ENCODE assay signal across 22 cellular contexts in the genomic region with DNA sequence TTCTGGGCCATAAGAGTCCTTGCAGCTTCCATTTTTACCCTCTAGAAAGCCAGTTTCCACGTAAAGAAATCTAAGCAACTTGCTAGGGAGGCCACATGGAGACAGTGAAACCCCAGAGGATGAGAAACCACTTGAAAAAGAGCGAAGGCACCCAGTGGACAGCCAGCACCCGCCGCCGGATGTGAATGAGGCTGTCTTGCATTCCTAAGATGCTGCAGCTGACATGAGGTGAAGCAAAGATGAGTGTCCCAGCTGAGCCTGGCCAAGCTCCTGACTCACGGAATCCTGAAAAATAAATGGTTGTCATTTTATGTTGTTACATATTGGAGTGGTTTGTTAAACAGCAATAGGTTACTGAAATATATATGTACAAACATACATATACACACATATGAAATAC. TPM values are rescaled to one million over a fixed set of nuclear protein-coding genes. Genes with fewer than 3 reads are reported as not detected.
DNase-seq lines count a peak whose midpoint lies in the region; ATAC-seq and TF ChIP-seq lines count a peak whose summit lies in the region.
"Had no signal": no experiment of that assay in that cellular context is flagged by ENCODE, and none has a peak within 500 bp of the region (broad histone marks: within the 10 kb centered on the region; RNA-seq: fewer than 3 reads in every experiment).

No MANE protein-coding gene starts in this region.

- H3K9me3 Mint-ChIP-seq in HFFc6, result no peaks in the 10 kb centered on the region
- H3K9me3 Mint-ChIP-seq in activated T-helper 1 cell treated with anti-CD3 and anti-CD28 coated beads, Interleukin-12 subunit alpha, Interleukin-12 subunit beta, Interleukin-2, Interleukin-4 antibody, amounts not matched to agents 30 ng/mL and 10 ng/mL and 1 ng/mL, durations not matched to agents 14 hours and 24 hours and 36 hours, result no peaks in the 10 kb centered on the region
- H3K9me3 Mint-ChIP-seq in natural killer cell, result no peaks in the 10 kb centered on the region
- H3K9me3 Mint-ChIP-seq in activated T-cell treated with anti-CD3 and anti-CD28 coated beads, Interleukin-2, amount 50 U/mL, for 4 hours, result no peaks in the 10 kb centered on the region
- H3K9me3 Mint-ChIP-seq: stimulated activated effector memory CD8-positive, alpha-beta T cell treated with anti-CD3 and anti-CD28 coated beads, Interleukin-12 subunit alpha, Interleukin-12 subunit beta, amount 100 ng/mL, for 72 hours had no signal

- POLR2A ChIA-PET in AG04449 (lab: Yijun Ruan, JAX), result no interaction called here

- peak overlapping the region; percentile 93 for H3K27ac ChIP-seq in mesenchymal stem cell (ENCODE audit: low read length, poor library complexity, severe bottlenecking)
- H3K27ac ChIP-seq: epithelial cell of prostate, neutrophil, skin epidermis, upper lobe of right lung had no signal

- H3K4me2 ChIP-seq in mesenchymal stem cell (ENCODE audit: low read length, poor library complexity, severe bottlenecking), result no peak overlapping the region

- no peak overlapping the region for H3K9ac ChIP-seq in mesenchymal stem cell (ENCODE audit: low read length)

- no peak overlapping the region for H2AK5ac ChIP-seq in mesenchymal stem cell (ENCODE audit: low read length, severe bottlenecking)

- H3K4me3 Mint-ChIP-seq in HFFc6 (no peak overlapping the region), natural killer cell (no peak overlapping the region)
- H3K4me3 Mint-ChIP-seq in activated T-helper 1 cell treated with anti-CD3 and anti-CD28 coated beads, Interleukin-12 subunit alpha, Interleukin-12 subunit beta, Interleukin-2, Interleukin-4 antibody, amounts not matched to agents 30 ng/mL and 10 ng/mL and 1 ng/mL, durations not matched to agents 14 hours and 24 hours and 36 hours, result no peak overlapping the region
- H3K4me3 Mint-ChIP-seq in activated T-cell treated with anti-CD3 and anti-CD28 coated beads, Interleukin-2, amount 50 U/mL, for 4 hours, result no peak overlapping the region
- H3K4me3 Mint-ChIP-seq: stimulated activated effector memory CD8-positive, alpha-beta T cell treated with anti-CD3 and anti-CD28 coated beads, Interleukin-12 subunit alpha, Interleukin-12 subunit beta, amount 100 ng/mL, for 72 hours had no signal

- under 1% methylated on average over 6 of the region's 6 CpGs for whole genome bisulfite sequencing in mesenchymal stem cell

- H3K36me3 Mint-ChIP-seq in HFFc6 (ENCODE audit: low read depth) (no peaks in the 10 kb centered on the region), natural killer cell (no peaks in the 10 kb centered on the region)
- H3K36me3 Mint-ChIP-seq in activated T-helper 1 cell treated with anti-CD3 and anti-CD28 coated beads, Interleukin-12 subunit alpha, Interleukin-12 subunit beta, Interleukin-2, Interleukin-4 antibody, amounts not matched to agents 30 ng/mL and 10 ng/mL and 1 ng/mL, durations not matched to agents 14 hours and 24 hours and 36 hours (ENCODE audit: low read depth), result no peaks in the 10 kb centered on the region
- H3K36me3 Mint-ChIP-seq in activated T-cell treated with anti-CD3 and anti-CD28 coated beads, Interleukin-2, amount 50 U/mL, for 4 hours (ENCODE audit: insufficient read depth), result no peaks in the 10 kb centered on the region
- H3K36me3 Mint-ChIP-seq: stimulated activated effector memory CD8-positive, alpha-beta T cell treated with anti-CD3 and anti-CD28 coated beads, Interleukin-12 subunit alpha, Interleukin-12 subunit beta, amount 100 ng/mL, for 72 hours had no signal

- H3K4me3 ChIP-seq in AG04449 (ENCODE audit: low read depth, low read length) (no peak overlapping the region), astrocyte of the cerebellum (ENCODE audit: low read depth, low read length) (no peak overlapping the region), mesenchymal stem cell (ENCODE audit: insufficient read depth in 1 of 2, low read depth in 1 of 2, low read length in 2 of 2) (no peak overlapping the region)
- H3K4me3 ChIP-seq: skin epidermis, upper lobe of right lung had no signal

- peak overlapping the region; percentile 83 for H2BK5ac ChIP-seq in mesenchymal stem cell (ENCODE audit: low read depth, low read length, poor library complexity, severe bottlenecking)

- H3K18ac ChIP-seq in mesenchymal stem cell (ENCODE audit: low read depth in 1 of 2, low read length in 2 of 2), result peak overlapping the region; percentile 61 to 90

- H3K4me1 Mint-ChIP-seq in HFFc6 (ENCODE audit: low read depth) (peaks cover 62% of the 10 kb centered on the region), natural killer cell (no peaks in the 10 kb centered on the region)
- H3K4me1 Mint-ChIP-seq in activated T-helper 1 cell treated with anti-CD3 and anti-CD28 coated beads, Interleukin-12 subunit alpha, Interleukin-12 subunit beta, Interleukin-2, Interleukin-4 antibody, amounts not matched to agents 30 ng/mL and 10 ng/mL and 1 ng/mL, durations not matched to agents 14 hours and 24 hours and 36 hours (ENCODE audit: low read depth), result no peaks in the 10 kb centered on the region
- H3K4me1 Mint-ChIP-seq in activated T-cell treated with anti-CD3 and anti-CD28 coated beads, Interleukin-2, amount 50 U/mL, for 4 hours (ENCODE audit: low read depth), result no peaks in the 10 kb centered on the region
- H3K4me1 Mint-ChIP-seq: stimulated activated effector memory CD8-positive, alpha-beta T cell treated with anti-CD3 and anti-CD28 coated beads, Interleukin-12 subunit alpha, Interleukin-12 subunit beta, amount 100 ng/mL, for 72 hours had no signal

- peaks cover 4% of the 10 kb centered on the region for H3K79me1 ChIP-seq in mesenchymal stem cell (replicated peaks; ENCODE audit: low read length, poor library complexity, severe bottlenecking)

- peak overlapping the region in 1 of 2 experiments; percentile 46 for H3K4ac ChIP-seq in mesenchymal stem cell (ENCODE audit: low read depth in 1 of 2, low read length in 2 of 2)

- H2BK15ac ChIP-seq in mesenchymal stem cell (ENCODE audit: low read depth, poor library complexity, severe bottlenecking), result no peak overlapping the region

- H2BK120ac ChIP-seq in mesenchymal stem cell (ENCODE audit: low read depth, low read length), result peak overlapping the region; percentile 75

- DNase-seq in AG04449 (ENCODE audit: low read depth, low spot score), result peak; percentile 47
- peak; percentile 74 for DNase-seq in HFFc6
- DNase-seq in astrocyte of the cerebellum (ENCODE audit: low read depth), result peak; percentile 41
- DNase-seq in mesenchymal stem cell, result peak; percentile 88
- no peak for DNase-seq in activated T-helper 1 cell treated with anti-CD3 and anti-CD28 coated beads, Interleukin-12 subunit alpha, Interleukin-12 subunit beta, Interleukin-2, Interleukin-4 antibody, amounts not matched to agents 30 ng/mL and 10 ng/mL and 1 ng/mL, durations not matched to agents 14 hours and 24 hours and 36 hours (ENCODE audit: low spot score)
- no peak for DNase-seq in natural killer cell
- DNase-seq in activated T-cell treated with anti-CD3 and anti-CD28 coated beads, Interleukin-2, amount 50 U/mL, for 4 hours, result no peak
- DNase-seq: activated CD4-positive, alpha-beta T cell treated with anti-CD3 and anti-CD28 coated beads, Interleukin-2, amount 50 U/mL, for 48 hours; AML-193; Calu3; head of caudate nucleus; kidney; mesendoderm; NCI-H1930; NCI-H526; OCI-M1; upper lobe of right lung had no signal

- H4K91ac ChIP-seq in mesenchymal stem cell (ENCODE audit: low read length), result peak overlapping the region; percentile 72

- in situ Hi-C loops in astrocyte of the cerebellum (cut with HindIII; ENCODE audit: low sequenced_read_pairs), result no loop called here

- ATAC-seq in GM19397 (IDR thresholded peaks at IDR 0.05; ENCODE audit: unreplicated experiment), result no peak
- no peak for ATAC-seq in natural killer cell
- ATAC-seq in activated T-cell treated with anti-CD3 and anti-CD28 coated beads, Interleukin-2, amount 50 U/mL, for 4 hours, result no peak
- ATAC-seq: stimulated activated effector memory CD8-positive, alpha-beta T cell treated with anti-CD3 and anti-CD28 coated beads, Interleukin-12 subunit alpha, Interleukin-12 subunit beta, amount 100 ng/mL, for 72 hours; upper lobe of right lung had no signal

- no peak overlapping the region for H3K14ac ChIP-seq in mesenchymal stem cell (ENCODE audit: low read length in 2 of 2)

- intact Hi-C loops in activated T-helper 1 cell treated with anti-CD3 and anti-CD28 coated beads, Interleukin-12 subunit alpha, Interleukin-12 subunit beta, Interleukin-2, Interleukin-4 antibody, amounts not matched to agents 30 ng/mL and 10 ng/mL and 1 ng/mL, durations not matched to agents 14 hours and 24 hours and 36 hours (cut with micrococcal nuclease), result no loop called here
- intact Hi-C loops in natural killer cell (cut with micrococcal nuclease), result no loop called here

- H4K8ac ChIP-seq in mesenchymal stem cell (ENCODE audit: low read length), result peak overlapping the region; percentile 46

- H2AFZ ChIP-seq in mesenchymal stem cell (ENCODE audit: low read depth, low read length), result no peak overlapping the region

- H3K23ac ChIP-seq in mesenchymal stem cell (ENCODE audit: low read length in 2 of 2), result no peak overlapping the region

- peaks cover 32% of the 10 kb centered on the region for H3K4me1 ChIP-seq in mesenchymal stem cell (ENCODE audit: control insufficient read depth, insufficient read depth, low read depth, low read length)

- H3K27me3 ChIP-seq in mesenchymal stem cell (ENCODE audit: control insufficient read depth in 1 of 2, insufficient read depth in 1 of 2, low read length in 2 of 2), result no peaks in the 10 kb centered on the region
- H3K27me3 ChIP-seq: neutrophil, upper lobe of right lung had no signal

- no peaks in the 10 kb centered on the region for H3K36me3 ChIP-seq in mesenchymal stem cell (ENCODE audit: control insufficient read depth in 1 of 2, insufficient read depth in 2 of 2, low read depth in 1 of 2, low read length in 2 of 2)
- H3K36me3 ChIP-seq: neutrophil, upper lobe of right lung had no signal

- no peak for TF ChIP-seq CTCF in AG04449 (IDR thresholded peaks at IDR 0.05; ENCODE audit: insufficient read depth, low read length, missing control alignments)
- no peak for TF ChIP-seq CTCF in HFFc6 (IDR thresholded peaks at IDR 0.05)
- TF ChIP-seq CTCF in astrocyte of the cerebellum (IDR thresholded peaks at IDR 0.05; ENCODE audit: low read depth, low read length, missing control alignments), result no peak
- TF ChIP-seq CTCF in natural killer cell (IDR thresholded peaks at IDR 0.05), result no peak

- peak overlapping the region; percentile 71 for H3K27ac Mint-ChIP-seq in HFFc6
- H3K27ac Mint-ChIP-seq in activated T-helper 1 cell treated with anti-CD3 and anti-CD28 coated beads, Interleukin-12 subunit alpha, Interleukin-12 subunit beta, Interleukin-2, Interleukin-4 antibody, amounts not matched to agents 30 ng/mL and 10 ng/mL and 1 ng/mL, durations not matched to agents 14 hours and 24 hours and 36 hours, result no peak overlapping the region
- H3K27ac Mint-ChIP-seq in natural killer cell, result no peak overlapping the region
- H3K27ac Mint-ChIP-seq: stimulated activated effector memory CD8-positive, alpha-beta T cell treated with anti-CD3 and anti-CD28 coated beads, Interleukin-12 subunit alpha, Interleukin-12 subunit beta, amount 100 ng/mL, for 72 hours had no signal

- H3K27me3 Mint-ChIP-seq in HFFc6 (ENCODE audit: insufficient read depth), result peaks cover 2% of the 10 kb centered on the region; the same call in 1 of the 2 replicates
- H3K27me3 Mint-ChIP-seq in activated T-helper 1 cell treated with anti-CD3 and anti-CD28 coated beads, Interleukin-12 subunit alpha, Interleukin-12 subunit beta, Interleukin-2, Interleukin-4 antibody, amounts not matched to agents 30 ng/mL and 10 ng/mL and 1 ng/mL, durations not matched to agents 14 hours and 24 hours and 36 hours (ENCODE audit: insufficient read depth), result peaks cover 2% of the 10 kb centered on the region
- H3K27me3 Mint-ChIP-seq in natural killer cell (ENCODE audit: low read depth in 2 of 2), result peaks cover 0 to 6% of the 10 kb centered on the region in 2 donors
- peaks cover 16% of the 10 kb centered on the region for H3K27me3 Mint-ChIP-seq in activated T-cell treated with anti-CD3 and anti-CD28 coated beads, Interleukin-2, amount 50 U/mL, for 4 hours (ENCODE audit: low read depth)

- CTCF ChIA-PET in AG04449 (lab: Yijun Ruan, JAX), result interaction anchor here (0.7 to 1.3 kb wide), 2 partner anchors 8 to 31 kb away, joined by 3 read pairs; no protein-coding TSS in a partner anchor

- H3K9me3 ChIP-seq in mesenchymal stem cell (ENCODE audit: control insufficient read depth, low read length), result no peaks in the 10 kb centered on the region
- H3K9me3 ChIP-seq: neutrophil, upper lobe of right lung had no signal

- peak overlapping the region in 1 of 2 experiments; percentile 90 for H2BK12ac ChIP-seq in mesenchymal stem cell (ENCODE audit: low read length in 2 of 2)

RNA-seq across cellular contexts. Expression of gene CALM2, which starts 44.7 kb away (rescaled TPM):
- 1,000 to 10,000 TPM; 1,006 to 1,273 (median 1,121) TPM for total RNA-seq in HFFc6 (2021; fragmentation: NEBNext Ultra II Directional; extraction: Animal tissue kit (Norgen Biotek cat#: 25700))
- polyA plus RNA-seq in mesenchymal stem cell (2013, experiment 1 of 2), result 708 TPM
- 761 TPM for polyA plus RNA-seq in mesenchymal stem cell (2013, experiment 2 of 2)
- 404 and 419 TPM in 2 replicates for total RNA-seq in activated T-helper 1 cell treated with anti-CD3 and anti-CD28 coated beads, Interleukin-12 subunit alpha, Interleukin-12 subunit beta, Interleukin-2, Interleukin-4 antibody, amounts not matched to agents 30 ng/mL and 10 ng/mL and 1 ng/mL, durations not matched to agents 14 hours and 24 hours and 36 hours
- total RNA-seq in natural killer cell, result 100 to 1,000 TPM; 191 to 216 (median 192) TPM
- total RNA-seq in activated T-cell treated with anti-CD3 and anti-CD28 coated beads, Interleukin-2, amount 50 U/mL, for 4 hours, result 100 to 1,000 TPM; 403 to 441 (median 424) TPM

Comparison
In these comparisons a context has a peak if more than half of its experiments do, and no peak if none do; other contexts are left out.
1. DNase-seq: peak in AG04449 (single experiment), HFFc6 (single experiment), astrocyte of the cerebellum (single experiment) and mesenchymal stem cell (single experiment); none in activated T-helper 1 cell treated with anti-CD3 and anti-CD28 coated beads, Interleukin-12 subunit alpha, Interleukin-12 subunit beta, Interleukin-2, Interleukin-4 antibody, amounts not matched to agents 30 ng/mL and 10 ng/mL and 1 ng/mL, durations not matched to agents 14 hours and 24 hours and 36 hours (single experiment), natural killer cell (single experiment) and activated T-cell treated with anti-CD3 and anti-CD28 coated beads, Interleukin-2, amount 50 U/mL, for 4 hours (single experiment).